Comparison of ENCODE assay signal across 26 cellular contexts in genomic region chr11:62432695-62433094, GRCh38. TPM values are rescaled to one million over a fixed set of nuclear protein-coding genes. Genes with fewer than 3 reads are reported as not detected.
DNase-seq lines count a peak whose midpoint lies in the region; TF ChIP-seq lines count a peak whose summit lies in the region.
"Had no signal": no experiment of that assay in that cellular context is flagged by ENCODE, and none has a peak within 500 bp of the region (broad histone marks: within the 10 kb centered on the region; RNA-seq: fewer than 3 reads in every experiment).

No MANE protein-coding gene starts in this region.

- H3K27me3 ChIP-seq in fibroblast of lung (ENCODE audit: control insufficient read depth, insufficient read depth, low read length) (no peaks in the 10 kb centered on the region), prostate gland (replicated peaks; ENCODE audit: insufficient read depth) (no peaks in the 10 kb centered on the region), uterus (no peaks in the 10 kb centered on the region), esophagus squamous epithelium (no peaks in the 10 kb centered on the region)
- H3K27me3 ChIP-seq: heart left ventricle, tibial artery had no signal

- H3K4me2 ChIP-seq in fibroblast of lung (ENCODE audit: extremely low read depth, insufficient read depth, low read length), result peak overlapping the region; percentile 10

- DNase-seq in NCI-H526 (lab: John Stamatoyannopoulos, UW) (peak; percentile 23 to 53), fibroblast of lung (ENCODE audit: low read depth in 2 of 2) (no peak), prostate gland (ENCODE audit: low spot score) (no peak), uterus (no peak), esophagus squamous epithelium (lab: John Stamatoyannopoulos, UW) (no peak), A172 (ENCODE audit: low spot score) (no peak), GM20000 (ENCODE audit: low spot score) (no peak)
- DNase-seq in stimulated activated CD4-positive, alpha-beta T cell treated with anti-CD3 and anti-CD28 coated beads, Interleukin-2, amount 100 ng/mL, for 48 hours, result no peak
- DNase-seq: activated CD8-positive, alpha-beta memory T cell treated with anti-CD3 and anti-CD28 coated beads, Interleukin-2, amount 50 U/mL, for 4 hours; activated naive CD8-positive, alpha-beta T cell treated with anti-CD3 and anti-CD28 coated beads for 36 hours; COR-L47; heart left ventricle; left ventricle myocardium inferior; midbrain; NCI-H1105 treated with DMSO at 0.1 percent for 48 hours; NCI-H2081 treated with DMSO at 0.1 percent for 48 hours; stimulated activated CD4-positive, alpha-beta T cell treated with anti-CD3 and anti-CD28 coated beads, Interleukin-2, amount 100 ng/mL, for 24 hours; stimulated activated naive CD4-positive, alpha-beta T cell; T-helper 17 cell; tibial artery; WERI-Rb-1 had no signal

- H4K20me1 ChIP-seq in fibroblast of lung (ENCODE audit: control insufficient read depth, extremely low read depth, insufficient read depth, low read length), result no peaks in the 10 kb centered on the region

- H2AFZ ChIP-seq in fibroblast of lung (ENCODE audit: low read length), result no peak overlapping the region

- WGBS in prostate gland, result 56% methylated on average over 9 of the region's 9 CpGs
- 75 to 88% methylated on average over 7 to 8 of the region's 9 CpGs for WGBS in esophagus squamous epithelium, 2 donors

- intact Hi-C loops in prostate gland (cut with DNase I), result loop anchor here (5.0 kb wide), 1 partner anchor 35 kb away; no protein-coding TSS in a partner anchor
- intact Hi-C loops in uterus (cut with DNase I; ENCODE audit: low total_unique reads), result no loop called here
- intact Hi-C loops in esophagus squamous epithelium (cut with DNase I), result no loop called here

- H3K4me3 ChIP-seq in fibroblast of lung (replicated peaks in 1 of 4; ENCODE audit: control extremely low read depth in 1 of 4, insufficient read depth in 1 of 4, low read depth in 3 of 4, low read length in 4 of 4), result no peak overlapping the region
- H3K4me3 ChIP-seq in prostate gland, result no peak overlapping the region
- H3K4me3 ChIP-seq in uterus, result no peak overlapping the region
- H3K4me3 ChIP-seq in esophagus squamous epithelium, result no peak overlapping the region
- H3K4me3 ChIP-seq: tibial artery had no signal

- peaks cover 27% of the 10 kb centered on the region for H3K4me1 ChIP-seq in fibroblast of lung (ENCODE audit: control insufficient read depth, extremely low read depth, insufficient read depth, low read length)
- H3K4me1 ChIP-seq in prostate gland (replicated peaks), result peaks cover 6% of the 10 kb centered on the region
- peaks cover 3 to 33% of the 10 kb centered on the region in 2 donors for H3K4me1 ChIP-seq in uterus
- peaks cover 2 to 69% (median 28%) of the 10 kb centered on the region in 3 donors for H3K4me1 ChIP-seq in esophagus squamous epithelium

- TF ChIP-seq POLR2A in prostate gland (IDR thresholded peaks at IDR 0.05) (no peak), uterus (IDR thresholded peaks at IDR 0.05) (no peak), esophagus squamous epithelium (IDR thresholded peaks at IDR 0.05) (no peak)

- no peaks in the 10 kb centered on the region for H3K79me2 ChIP-seq in fibroblast of lung (ENCODE audit: control insufficient read depth, insufficient read depth, low read length)

- H3K9me3 ChIP-seq in fibroblast of lung (ENCODE audit: control insufficient read depth, insufficient read depth, low read depth, low read length), result no peaks in the 10 kb centered on the region
- H3K9me3 ChIP-seq in prostate gland, result no peaks in the 10 kb centered on the region
- H3K9me3 ChIP-seq in uterus, result no peaks in the 10 kb centered on the region
- H3K9me3 ChIP-seq in esophagus squamous epithelium, result no peaks in the 10 kb centered on the region
- H3K9me3 ChIP-seq: heart left ventricle, left ventricle myocardium inferior, tibial artery had no signal

- H3K27ac ChIP-seq in fibroblast of lung (ENCODE audit: insufficient read depth, low read length) (no peak overlapping the region), prostate gland (peak overlapping the region; percentile 67 to 70), uterus (peak overlapping the region; percentile 85 to 90), esophagus squamous epithelium (peak overlapping the region in 2 of 4 donors; percentile 69 to 82)
- H3K27ac ChIP-seq: tibial artery, WERI-Rb-1 had no signal

- H3K9ac ChIP-seq in fibroblast of lung (ENCODE audit: insufficient read depth, low read length), result no peak overlapping the region

- no peak for TF ChIP-seq CTCF in fibroblast of lung (conservative IDR thresholded peaks at IDR 0.05 in 1 of 2, IDR thresholded peaks at IDR 0.05 in 1 of 2; ENCODE audit: low read depth in 1 of 2, low read length in 2 of 2)
- no peak for TF ChIP-seq CTCF in prostate gland (IDR thresholded peaks at IDR 0.05)
- no peak for TF ChIP-seq CTCF in uterus (IDR thresholded peaks at IDR 0.05)
- TF ChIP-seq CTCF in esophagus squamous epithelium (IDR thresholded peaks at IDR 0.05), result no peak
- no peak for TF ChIP-seq CTCF in GM20000 (IDR thresholded peaks at IDR 0.05; ENCODE audit: extremely low read depth, missing control alignments)

- H3K36me3 ChIP-seq in fibroblast of lung (ENCODE audit: control insufficient read depth, insufficient read depth, low read length) (no peaks in the 10 kb centered on the region), prostate gland (no peaks in the 10 kb centered on the region), uterus (no peaks in the 10 kb centered on the region), esophagus squamous epithelium (no peaks in the 10 kb centered on the region)
- H3K36me3 ChIP-seq: heart left ventricle, left ventricle myocardium inferior, tibial artery, WERI-Rb-1 had no signal

RNA-seq across cellular contexts. Expression of gene SCGB1A1, which starts 13.9 kb away (rescaled TPM):
- total RNA-seq in fibroblast of lung (not detected in 2 replicates), prostate gland (100 to 1,000 TPM in 1 of 2 donors, 1 to 10 TPM in 1; 6.8 to 203 TPM), uterus (not detected), esophagus squamous epithelium (1 to 10 TPM in 2 of 4 donors, not detected in 2; 5.9 to 6.6 TPM)
- not detected in 2 replicates for polyA plus RNA-seq in fibroblast of lung
- not detected in 2 replicates for polyA plus RNA-seq in fibroblast of lung (2012)
- polyA minus RNA-seq in fibroblast of lung (ENCODE audit: low replicate concordance), result not detected in 2 replicates
- not detected in 2 replicates for total RNA-seq in A172 (2014; rRNA removed; shearing (Covaris generic))
- total RNA-seq: activated naive CD8-positive, alpha-beta T cell treated with anti-CD3 and anti-CD28 coated beads for 36 hours; activated T-helper 2 cell treated with anti-CD3 and anti-CD28 coated beads, Interferon-gamma antibody, Interleukin-2, Interleukin-4, amounts not matched to agents 10 μg/mL and 5 μg/mL and 100 μg/mL, durations not matched to agents 14 hours and 24 hours and 36 hours; endodermal cell; heart left ventricle; left ventricle myocardium inferior; NCI-H460; skeletal muscle tissue; T-helper 17 cell had no signal
- polyA plus RNA-seq: heart left ventricle, neural cell had no signal

Comparison
In these comparisons a context has a peak if more than half of its experiments do, and no peak if none do; other contexts are left out.
1. DNase-seq: peak in NCI-H526 (2 of 2); none in fibroblast of lung (0 of 2), prostate gland (single experiment), uterus (0 of 2), esophagus squamous epithelium (single experiment), A172 (single experiment), GM20000 (single experiment) and stimulated activated CD4-positive, alpha-beta T cell treated with anti-CD3 and anti-CD28 coated beads, Interleukin-2, amount 100 ng/mL, for 48 hours (0 of 2).